In genomic region chr22:32619614-32620426, GRCh38 we compare ENCODE assay signal across 15 cellular contexts.
DNase-seq lines count a peak whose midpoint lies in the region; ATAC-seq and TF ChIP-seq lines count a peak whose summit lies in the region.
"Had no signal": no experiment of that assay in that cellular context is flagged by ENCODE, and none has a peak within 500 bp of the region (broad histone marks: within the 10 kb centered on the region; RNA-seq: fewer than 3 reads in every experiment).

No MANE protein-coding gene starts in this region.

- intact Hi-C loops in left ventricle myocardium inferior (cut with micrococcal nuclease): loop anchor here (5.0 kb wide), 1 partner anchor 88 kb away; no protein-coding TSS in a partner anchor

- H3K27ac ChIP-seq in left ventricle myocardium inferior (replicated peaks) (peak overlapping the region; percentile 93), skeletal muscle tissue (ENCODE audit: low read depth, low read length) (peak overlapping the region; percentile 5)
- H3K27ac ChIP-seq: BLaER1 treated with 17β-estradiol and CSF1 and Interleukin-3, amounts not matched to agents 10 nM and 100 nM had no signal

- H3K27me3 ChIP-seq in left ventricle myocardium inferior (ENCODE audit: low read depth) (no peaks in the 10 kb centered on the region), skeletal muscle tissue (ENCODE audit: control insufficient read depth in 3 of 3, insufficient read depth in 3 of 3, low read length in 3 of 3) (peaks cover 0 to 10% (median 3%) of the 10 kb centered on the region in 3 donors)
- H3K27me3 ChIP-seq: BLaER1 treated with 17β-estradiol and CSF1 and Interleukin-3, amounts not matched to agents 10 nM and 100 nM had no signal

- no peaks in the 10 kb centered on the region for H3K4me1 Mint-ChIP-seq in stimulated activated naive B cell treated with anti-CD40 and anti-IgM and Interleukin-4, amounts not matched to agents 10 μg/mL and 1 μg/mL and 100 μg/mL, for 72 hours
- H3K4me1 Mint-ChIP-seq in mesothelial cell of epicardium: peaks cover 56% of the 10 kb centered on the region
- H3K4me1 Mint-ChIP-seq: activated B cell treated with CpG ODN at 0.5 μM for 24 hours had no signal

- in situ Hi-C loops in astrocyte of the cerebellum (cut with HindIII; ENCODE audit: low sequenced_read_pairs): no loop called here

- H3K4me1 ChIP-seq in left ventricle myocardium inferior (peaks cover 80% of the 10 kb centered on the region), skeletal muscle tissue (ENCODE audit: control insufficient read depth in 3 of 3, insufficient read depth in 3 of 3, low read length in 3 of 3) (peaks cover 37 to 56% (median 52%) of the 10 kb centered on the region in 3 donors)
- H3K4me1 ChIP-seq: BLaER1 treated with 17β-estradiol and CSF1 and Interleukin-3, amounts not matched to agents 10 nM and 100 nM had no signal

- peaks cover 0 to 2% of the 10 kb centered on the region in 2 donors for H3K9me3 Mint-ChIP-seq in stimulated activated naive B cell treated with anti-CD40 and anti-IgM and Interleukin-4, amounts not matched to agents 10 μg/mL and 1 μg/mL and 100 μg/mL, for 72 hours
- H3K9me3 Mint-ChIP-seq in mesothelial cell of epicardium: peaks cover 4% of the 10 kb centered on the region

- ATAC-seq in HG02610 (IDR thresholded peaks at IDR 0.05; ENCODE audit: unreplicated experiment): no peak
- ATAC-seq in stimulated activated naive B cell treated with anti-CD40 and anti-IgM and Interleukin-4, amounts not matched to agents 10 μg/mL and 1 μg/mL and 100 μg/mL, for 72 hours (replicated peaks): no peak
- ATAC-seq: Panc1 had no signal

- H3K4me3 ChIP-seq in astrocyte of the cerebellum (ENCODE audit: low read depth, low read length) (no peak overlapping the region), left ventricle myocardium inferior (no peak overlapping the region), skeletal muscle tissue (ENCODE audit: low read length in 3 of 3) (no peak overlapping the region)
- H3K4me3 ChIP-seq: BLaER1 treated with 17β-estradiol and CSF1 and Interleukin-3, amounts not matched to agents 10 nM and 100 nM had no signal

- DNase-seq in GM04503 (ENCODE audit: low read depth) (peak; percentile 37), astrocyte of the cerebellum (ENCODE audit: low read depth) (peak; percentile 24), left ventricle myocardium inferior (peak; percentile 64), mucosa of gallbladder (ENCODE audit: low spot score) (no peak), mesothelial cell of epicardium (ENCODE audit: low spot score in 2 of 2, unreplicated experiment in 2 of 2) (no peak)
- DNase-seq in stimulated activated naive B cell treated with anti-CD40 and anti-IgM and Interleukin-4, amounts not matched to agents 10 μg/mL and 1 μg/mL and 100 μg/mL, for 72 hours: no peak
- DNase-seq: activated B cell treated with CpG ODN at 0.5 μM for 24 hours; hypothalamus; stimulated activated CD4-positive, alpha-beta T cell treated with anti-CD3 and anti-CD28 coated beads, Interleukin-2, amount 100 ng/mL, for 48 hours; substantia nigra had no signal

- H3K9ac ChIP-seq in skeletal muscle tissue (ENCODE audit: low read depth in 1 of 3, low read length in 3 of 3): no peak overlapping the region
- H3K9ac ChIP-seq: BLaER1 treated with 17β-estradiol and CSF1 and Interleukin-3, amounts not matched to agents 10 nM and 100 nM had no signal

- TF ChIP-seq CTCF in astrocyte of the cerebellum (IDR thresholded peaks at IDR 0.05; ENCODE audit: low read depth, low read length, missing control alignments) (no peak), left ventricle myocardium inferior (IDR thresholded peaks at IDR 0.05; ENCODE audit: borderline replicate concordance) (no peak), mesothelial cell of epicardium (IDR thresholded peaks at IDR 0.05; ENCODE audit: unreplicated experiment) (no peak)

- H3K36me3 ChIP-seq in left ventricle myocardium inferior (no peaks in the 10 kb centered on the region), skeletal muscle tissue (ENCODE audit: control insufficient read depth in 3 of 3, insufficient read depth in 3 of 3, low read length in 3 of 3) (no peaks in the 10 kb centered on the region)
- H3K36me3 ChIP-seq: BLaER1 treated with 17β-estradiol and CSF1 and Interleukin-3, amounts not matched to agents 10 nM and 100 nM had no signal

- H3K27me3 Mint-ChIP-seq in stimulated activated naive B cell treated with anti-CD40 and anti-IgM and Interleukin-4, amounts not matched to agents 10 μg/mL and 1 μg/mL and 100 μg/mL, for 72 hours: peaks cover 4 to 15% of the 10 kb centered on the region in 2 donors
- no peaks in the 10 kb centered on the region for H3K27me3 Mint-ChIP-seq in mesothelial cell of epicardium (ENCODE audit: low read depth)

- no peak overlapping the region for H3K4me3 Mint-ChIP-seq in stimulated activated naive B cell treated with anti-CD40 and anti-IgM and Interleukin-4, amounts not matched to agents 10 μg/mL and 1 μg/mL and 100 μg/mL, for 72 hours
- no peak overlapping the region for H3K4me3 Mint-ChIP-seq in mesothelial cell of epicardium
- H3K4me3 Mint-ChIP-seq: activated B cell treated with CpG ODN at 0.5 μM for 24 hours; activated T-helper 1 cell treated with anti-CD3 and anti-CD28 coated beads, Interleukin-12 subunit alpha, Interleukin-12 subunit beta, Interleukin-2, Interleukin-4 antibody, amounts not matched to agents 30 ng/mL and 10 ng/mL and 1 ng/mL, durations not matched to agents 14 hours and 24 hours and 36 hours had no signal

- peaks cover 11% of the 10 kb centered on the region for H3K9me3 ChIP-seq in left ventricle myocardium inferior (replicated peaks)
- H3K9me3 ChIP-seq in skeletal muscle tissue (ENCODE audit: control insufficient read depth in 3 of 3, low read length in 3 of 3): peaks cover 0 to 7% (median 3%) of the 10 kb centered on the region in 3 donors

- H3K36me3 Mint-ChIP-seq in stimulated activated naive B cell treated with anti-CD40 and anti-IgM and Interleukin-4, amounts not matched to agents 10 μg/mL and 1 μg/mL and 100 μg/mL, for 72 hours: no peaks in the 10 kb centered on the region
- peaks cover 2% of the 10 kb centered on the region for H3K36me3 Mint-ChIP-seq in mesothelial cell of epicardium

- H3K27ac Mint-ChIP-seq in stimulated activated naive B cell treated with anti-CD40 and anti-IgM and Interleukin-4, amounts not matched to agents 10 μg/mL and 1 μg/mL and 100 μg/mL, for 72 hours: no peak overlapping the region
- no peak overlapping the region for H3K27ac Mint-ChIP-seq in mesothelial cell of epicardium
- H3K27ac Mint-ChIP-seq: activated B cell treated with CpG ODN at 0.5 μM for 24 hours; activated T-helper 1 cell treated with anti-CD3 and anti-CD28 coated beads, Interleukin-12 subunit alpha, Interleukin-12 subunit beta, Interleukin-2, Interleukin-4 antibody, amounts not matched to agents 30 ng/mL and 10 ng/mL and 1 ng/mL, durations not matched to agents 14 hours and 24 hours and 36 hours had no signal

Comparison
In these comparisons a context has a peak if more than half of its experiments do, and no peak if none do; other contexts are left out.
1. DNase-seq: peak in GM04503 (single experiment), astrocyte of the cerebellum (single experiment) and left ventricle myocardium inferior (single experiment); none in mucosa of gallbladder (single experiment), stimulated activated naive B cell treated with anti-CD40 and anti-IgM and Interleukin-4, amounts not matched to agents 10 μg/mL and 1 μg/mL and 100 μg/mL, for 72 hours (single experiment) and mesothelial cell of epicardium (0 of 2).